Comparison of ENCODE assay signal across 31 cellular contexts in the genomic region with DNA sequence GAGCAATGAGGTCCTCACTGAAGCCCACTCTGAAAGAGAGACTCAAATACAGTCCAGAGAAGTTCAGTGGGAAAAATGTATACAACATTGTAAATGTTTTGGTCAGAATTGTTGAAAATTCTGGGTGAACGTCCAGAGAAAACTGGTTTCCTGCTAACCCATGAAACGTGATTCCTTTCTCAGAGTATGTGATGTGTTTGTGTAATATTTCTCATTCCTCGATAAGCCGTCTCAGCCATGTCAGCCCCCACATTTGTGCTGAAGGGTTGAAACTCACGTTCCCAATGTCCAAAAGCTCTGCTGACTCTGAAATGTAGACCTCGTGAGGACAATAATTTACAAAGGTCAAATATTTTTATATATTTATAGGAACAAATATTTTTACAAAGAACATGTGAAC. TPM values are rescaled to one million over a fixed set of nuclear protein-coding genes. Genes with fewer than 3 reads are reported as not detected.
DNase-seq lines count a peak whose midpoint lies in the region; ATAC-seq, FAIRE-seq and TF ChIP-seq lines count a peak whose summit lies in the region.
"Had no signal": no experiment of that assay in that cellular context is flagged by ENCODE, and none has a peak within 500 bp of the region (broad histone marks: within the 10 kb centered on the region; RNA-seq: fewer than 3 reads in every experiment).

No MANE protein-coding gene starts in this region.

- peaks cover 0 to 27% (median 15%) of the 10 kb centered on the region in 4 donors for H3K4me1 Mint-ChIP-seq in CD4-positive, CD25-positive, alpha-beta regulatory T cell
- H3K4me1 Mint-ChIP-seq in CD8-positive, alpha-beta T cell (ENCODE audit: low read depth), result peaks cover 12% of the 10 kb centered on the region
- H3K4me1 Mint-ChIP-seq in activated naive CD8-positive, alpha-beta T cell treated with anti-CD3 and anti-CD28 coated beads for 36 hours, result peaks cover 20% of the 10 kb centered on the region
- peaks cover 8 to 35% (median 15%) of the 10 kb centered on the region in 4 donors for H3K4me1 Mint-ChIP-seq in naive thymus-derived CD8-positive, alpha-beta T cell

- DNase-seq in CD4-positive, CD25-positive, alpha-beta regulatory T cell, result no peak
- no peak for DNase-seq in CD8-positive, alpha-beta T cell
- DNase-seq in activated naive CD8-positive, alpha-beta T cell treated with anti-CD3 and anti-CD28 coated beads for 36 hours, result no peak
- DNase-seq in naive thymus-derived CD8-positive, alpha-beta T cell, result no peak
- no peak for DNase-seq in frontal cortex (ENCODE audit: low spot score in 2 of 2)
- no peak for DNase-seq in right cardiac atrium
- no peak for DNase-seq in GM20000 (ENCODE audit: low spot score)
- DNase-seq: dermis blood vessel endothelial cell; DMS79; esophagus squamous epithelium; KG1; kidney glomerular epithelial cell; MM.1S; NCI-H1930; NCI-H526 treated with DMSO at 0.1 percent for 48 hours; NK-92 treated with Interleukin-12 subunit alpha and Interleukin-12 subunit beta, amount 100 ng/mL, for 24 hours; nucleus accumbens; Right ventricle myocardium superior; stimulated activated CD4-positive, alpha-beta T cell treated with anti-CD3 and anti-CD28 coated beads, Interleukin-15, amount 100 ng/mL, for 24 hours; stimulated activated naive B cell treated with anti-CD40 and anti-IgM and Interleukin-4, amounts not matched to agents 10 μg/mL and 1 μg/mL and 100 μg/mL, for 72 hours; substantia nigra; T-helper 2 cell had no signal

- no peaks in the 10 kb centered on the region for H3K27me3 ChIP-seq in CD4-positive, CD25-positive, alpha-beta regulatory T cell (ENCODE audit: control insufficient read depth, insufficient read depth, low read length)
- H3K27me3 ChIP-seq in CD8-positive, alpha-beta T cell (ENCODE audit: insufficient read depth, low read length), result no peaks in the 10 kb centered on the region
- no peaks in the 10 kb centered on the region for H3K27me3 ChIP-seq in right cardiac atrium (ENCODE audit: control insufficient read depth, insufficient read depth)
- H3K27me3 ChIP-seq: BLaER1, esophagus squamous epithelium, gastroesophageal sphincter had no signal

- peaks cover 97% of the 10 kb centered on the region for H3K36me3 ChIP-seq in CD4-positive, CD25-positive, alpha-beta regulatory T cell (ENCODE audit: control insufficient read depth, insufficient read depth, low read length)
- H3K36me3 ChIP-seq in CD8-positive, alpha-beta T cell (ENCODE audit: insufficient read depth, low read length), result peaks cover 80% of the 10 kb centered on the region
- H3K36me3 ChIP-seq: HAP-1, prostate gland had no signal

- FAIRE-seq in frontal cortex (lab: Jason Lieb, UNC), result no peak
- FAIRE-seq: endometrium, G401.6 had no signal

- 73% methylated on average over 6 of the region's 6 CpGs for WGBS in right cardiac atrium

- H3K9me3 ChIP-seq in CD4-positive, CD25-positive, alpha-beta regulatory T cell (ENCODE audit: control insufficient read depth in 2 of 2, low read length in 2 of 2), result no peaks in the 10 kb centered on the region
- no peaks in the 10 kb centered on the region for H3K9me3 ChIP-seq in CD8-positive, alpha-beta T cell (ENCODE audit: low read length)
- no peaks in the 10 kb centered on the region for H3K9me3 ChIP-seq in right cardiac atrium (ENCODE audit: control insufficient read depth, low read length)
- H3K9me3 ChIP-seq: esophagus squamous epithelium, gastroesophageal sphincter, HAP-1, prostate gland had no signal

- TF ChIP-seq CTCF in CD8-positive, alpha-beta T cell (IDR thresholded peaks at IDR 0.05), result no peak
- TF ChIP-seq CTCF in GM20000 (IDR thresholded peaks at IDR 0.05; ENCODE audit: extremely low read depth, missing control alignments), result no peak

- H3K27ac ChIP-seq in CD4-positive, CD25-positive, alpha-beta regulatory T cell (ENCODE audit: insufficient read depth, low read length, poor library complexity, severe bottlenecking), result no peak overlapping the region
- no peak overlapping the region for H3K27ac ChIP-seq in CD8-positive, alpha-beta T cell (ENCODE audit: low read depth, low read length)
- no peak overlapping the region for H3K27ac ChIP-seq in right cardiac atrium (ENCODE audit: low read length)
- H3K27ac ChIP-seq: BLaER1, esophagus squamous epithelium, gastroesophageal sphincter, prostate gland had no signal

- peaks cover 68% of the 10 kb centered on the region for H3K36me3 Mint-ChIP-seq in CD4-positive, CD25-positive, alpha-beta regulatory T cell
- H3K36me3 Mint-ChIP-seq in CD8-positive, alpha-beta T cell, result peaks cover 92% of the 10 kb centered on the region
- H3K36me3 Mint-ChIP-seq in activated naive CD8-positive, alpha-beta T cell treated with anti-CD3 and anti-CD28 coated beads for 36 hours, result peaks cover 32% of the 10 kb centered on the region
- peaks cover 7 to 94% (median 33%) of the 10 kb centered on the region in 3 donors for H3K36me3 Mint-ChIP-seq in naive thymus-derived CD8-positive, alpha-beta T cell
- H3K36me3 Mint-ChIP-seq: type B pancreatic cell had no signal

- H3K4me3 ChIP-seq in CD4-positive, CD25-positive, alpha-beta regulatory T cell (ENCODE audit: low read depth, low read length), result no peak overlapping the region
- no peak overlapping the region for H3K4me3 ChIP-seq in CD8-positive, alpha-beta T cell (ENCODE audit: low read depth, low read length)
- H3K4me3 ChIP-seq in right cardiac atrium (ENCODE audit: low read length), result no peak overlapping the region
- H3K4me3 ChIP-seq: BLaER1, esophagus squamous epithelium, gastroesophageal sphincter, HAP-1, prostate gland had no signal

- no peaks in the 10 kb centered on the region for H3K27me3 Mint-ChIP-seq in CD4-positive, CD25-positive, alpha-beta regulatory T cell
- H3K27me3 Mint-ChIP-seq in CD8-positive, alpha-beta T cell (ENCODE audit: low read depth), result no peaks in the 10 kb centered on the region
- no peaks in the 10 kb centered on the region for H3K27me3 Mint-ChIP-seq in activated naive CD8-positive, alpha-beta T cell treated with anti-CD3 and anti-CD28 coated beads for 36 hours
- H3K27me3 Mint-ChIP-seq in naive thymus-derived CD8-positive, alpha-beta T cell, result no peaks in the 10 kb centered on the region
- H3K27me3 Mint-ChIP-seq: central memory CD8-positive, alpha-beta T cell; stimulated activated naive B cell treated with anti-CD40 and anti-IgM and Interleukin-4, amounts not matched to agents 10 μg/mL and 1 μg/mL and 100 μg/mL, for 72 hours; type B pancreatic cell had no signal

- CTCF ChIA-PET in CD8-positive, alpha-beta T cell (lab: Charles Lee), result interaction anchor here (0.7 to 1.6 kb wide), 2 partner anchors 22 to 68 kb away, joined by 3 to 7 read pairs; no protein-coding TSS in a partner anchor

- POLR2A ChIA-PET in CD8-positive, alpha-beta T cell (lab: Charles Lee), result interaction anchor here (0.9 to 2.1 kb wide), 2 partner anchors 10 to 57 kb away, joined by 3 to 10 read pairs; no protein-coding TSS in a partner anchor
- POLR2A ChIA-PET in naive thymus-derived CD8-positive, alpha-beta T cell (lab: Charles Lee), result interaction anchor here (1.0 to 1.2 kb wide), 2 partner anchors 52 to 80 kb away, joined by 3 read pairs; no protein-coding TSS in a partner anchor

- no peak for ATAC-seq in CD4-positive, CD25-positive, alpha-beta regulatory T cell (ENCODE audit: low read depth in 2 of 2)
- no peak for ATAC-seq in CD8-positive, alpha-beta T cell
- no peak for ATAC-seq in naive thymus-derived CD8-positive, alpha-beta T cell
- ATAC-seq in right cardiac atrium, result no peak
- ATAC-seq: gastroesophageal sphincter; SK-N-SH treated with all-trans-retinoic acid at 6 μM for 48 hours; stimulated activated naive B cell treated with anti-CD40 and anti-IgM and Interleukin-4, amounts not matched to agents 10 μg/mL and 1 μg/mL and 100 μg/mL, for 72 hours had no signal

- intact Hi-C loops in CD8-positive, alpha-beta T cell (cut with DNase I, micrococcal nuclease), result no loop called here
- intact Hi-C loops in right cardiac atrium (cut with DNase I), result no loop called here

- H3K4me1 ChIP-seq in CD4-positive, CD25-positive, alpha-beta regulatory T cell (ENCODE audit: control insufficient read depth, insufficient read depth, low read length, poor library complexity, severe bottlenecking), result no peaks in the 10 kb centered on the region
- H3K4me1 ChIP-seq in CD8-positive, alpha-beta T cell (ENCODE audit: insufficient read depth, low read length), result no peaks in the 10 kb centered on the region
- peaks cover 3% of the 10 kb centered on the region for H3K4me1 ChIP-seq in right cardiac atrium (ENCODE audit: control insufficient read depth, insufficient read depth, low read length)
- H3K4me1 ChIP-seq: gastroesophageal sphincter, prostate gland had no signal

- no peaks in the 10 kb centered on the region for H3K9me3 Mint-ChIP-seq in CD4-positive, CD25-positive, alpha-beta regulatory T cell
- H3K9me3 Mint-ChIP-seq in CD8-positive, alpha-beta T cell, result no peaks in the 10 kb centered on the region
- H3K9me3 Mint-ChIP-seq in activated naive CD8-positive, alpha-beta T cell treated with anti-CD3 and anti-CD28 coated beads for 36 hours, result no peaks in the 10 kb centered on the region
- no peaks in the 10 kb centered on the region for H3K9me3 Mint-ChIP-seq in naive thymus-derived CD8-positive, alpha-beta T cell
- H3K9me3 Mint-ChIP-seq: central memory CD8-positive, alpha-beta T cell; stimulated activated naive B cell treated with anti-CD40 and anti-IgM and Interleukin-4, amounts not matched to agents 10 μg/mL and 1 μg/mL and 100 μg/mL, for 72 hours; type B pancreatic cell had no signal

- peak overlapping the region; percentile 26 to 84 (median 36) for H3K27ac Mint-ChIP-seq in CD4-positive, CD25-positive, alpha-beta regulatory T cell
- peak overlapping the region; percentile 72 for H3K27ac Mint-ChIP-seq in CD8-positive, alpha-beta T cell
- H3K27ac Mint-ChIP-seq in activated naive CD8-positive, alpha-beta T cell treated with anti-CD3 and anti-CD28 coated beads for 36 hours, result peak overlapping the region; percentile 30
- H3K27ac Mint-ChIP-seq in naive thymus-derived CD8-positive, alpha-beta T cell, result peak overlapping the region in 9 of 10 donors; percentile 7 to 88 (median 75)
- H3K27ac Mint-ChIP-seq: type B pancreatic cell had no signal

- no peak overlapping the region for H3K4me3 Mint-ChIP-seq in CD4-positive, CD25-positive, alpha-beta regulatory T cell
- H3K4me3 Mint-ChIP-seq in CD8-positive, alpha-beta T cell, result no peak overlapping the region
- no peak overlapping the region for H3K4me3 Mint-ChIP-seq in activated naive CD8-positive, alpha-beta T cell treated with anti-CD3 and anti-CD28 coated beads for 36 hours
- no peak overlapping the region for H3K4me3 Mint-ChIP-seq in naive thymus-derived CD8-positive, alpha-beta T cell
- H3K4me3 Mint-ChIP-seq: central memory CD8-positive, alpha-beta T cell; stimulated activated naive B cell treated with anti-CD40 and anti-IgM and Interleukin-4, amounts not matched to agents 10 μg/mL and 1 μg/mL and 100 μg/mL, for 72 hours; type B pancreatic cell had no signal

RNA-seq across cellular contexts. Expression of gene BMP10, which starts 51.6 kb away (rescaled TPM):
- total RNA-seq in CD4-positive, CD25-positive, alpha-beta regulatory T cell, result 0.57 TPM
- not detected for polyA plus RNA-seq in CD4-positive, CD25-positive, alpha-beta regulatory T cell
- not detected for total RNA-seq in CD8-positive, alpha-beta T cell
- not detected for total RNA-seq in activated naive CD8-positive, alpha-beta T cell treated with anti-CD3 and anti-CD28 coated beads for 36 hours
- total RNA-seq in naive thymus-derived CD8-positive, alpha-beta T cell, result not detected
- polyA plus RNA-seq in naive thymus-derived CD8-positive, alpha-beta T cell, result not detected
- total RNA-seq in frontal cortex (not detected), right cardiac atrium (1,000 to 10,000 TPM; 1,953 to 6,380 (median 2,692) TPM)
- 153 TPM for polyA plus RNA-seq in right cardiac atrium
- total RNA-seq: dermis blood vessel endothelial cell, esophagus squamous epithelium, prostate gland, Right ventricle myocardium superior had no signal

Comparison
In these comparisons a context has a peak if more than half of its experiments do, and no peak if none do; other contexts are left out.
1. RNA of gene BMP10, which starts 51.6 kb away (total RNA-seq): 1,953 to 6,380 TPM in right cardiac atrium; 0.57 TPM in CD4-positive, CD25-positive, alpha-beta regulatory T cell (single experiment), not detected in CD8-positive, alpha-beta T cell, not detected in activated naive CD8-positive, alpha-beta T cell treated with anti-CD3 and anti-CD28 coated beads for 36 hours, not detected in naive thymus-derived CD8-positive, alpha-beta T cell and not detected in frontal cortex (single experiment); every median in the first group is over 1,000 times any median in the second.
2. Peak in every context shown above with its lines, with median percentiles within 50 percentile points of each other: H3K27ac Mint-ChIP-seq.